Comparison of ENCODE assay signal across 9 cellular contexts in the genomic region with DNA sequence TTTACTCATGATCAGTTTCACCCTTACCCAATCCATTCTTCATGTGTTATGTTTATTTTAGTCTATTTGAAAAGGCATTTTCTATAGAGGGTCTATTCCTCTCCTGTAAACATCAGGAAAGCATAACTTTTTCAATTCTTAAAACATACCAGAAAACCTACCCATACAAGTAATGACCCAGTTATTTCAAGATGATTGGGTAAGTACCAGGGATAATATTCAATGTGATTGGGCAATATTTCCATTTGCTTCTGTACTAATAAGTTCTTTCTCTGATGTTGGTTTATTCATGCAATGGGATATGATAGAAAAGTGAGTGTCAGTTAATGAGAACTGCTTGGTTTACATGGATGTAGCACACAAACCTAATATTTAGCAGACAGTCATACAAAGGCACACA.
"Had no signal": no experiment of that assay in that cellular context is flagged by ENCODE, and none has a peak within 500 bp of the region (broad histone marks: within the 10 kb centered on the region; RNA-seq: fewer than 3 reads in every experiment).

No MANE protein-coding gene starts in this region.

- H3K4me1 ChIP-seq: HAP-1 had no signal

- H3K9ac ChIP-seq: GM23248 had no signal

- DNase-seq: GM23248, GOT3, H7, HFFc6 had no signal

- H3K4me3 ChIP-seq: GM23248, HAP-1, K562 had no signal

- H3K4me3 Mint-ChIP-seq: HFFc6 had no signal

- H2AFZ ChIP-seq: GM23248 had no signal

- H3K36me3 ChIP-seq: HAP-1 had no signal

- H3K9me3 ChIP-seq: HAP-1 had no signal

- H3K27ac Mint-ChIP-seq: HFFc6 had no signal

- ATAC-seq: HCT116, HepG2, K562 had no signal

- H3K27ac ChIP-seq: GM23248, HL-60 had no signal

- H3K9me3 Mint-ChIP-seq: HFFc6 had no signal
